ENCODE assay signal across 12 cellular contexts in genomic region chr11:65591939-65592814, GRCh38. TPM values are rescaled to one million over a fixed set of nuclear protein-coding genes. Genes with fewer than 3 reads are reported as not detected.
DNase-seq lines count a peak whose midpoint lies in the region; FAIRE-seq and TF ChIP-seq lines count a peak whose summit lies in the region.
"Had no signal": no experiment of that assay in that cellular context is flagged by ENCODE, and none has a peak within 500 bp of the region (broad histone marks: within the 10 kb centered on the region; RNA-seq: fewer than 3 reads in every experiment).

No MANE protein-coding gene starts in this region.

- CTCF ChIA-PET in H1 (lab: Charles Lee; ENCODE audit: partially characterized antibody), result interaction anchor here (0.9 to 14.5 kb wide), 13 partner anchors 8 to 175 kb away, joined by 3 to 227 read pairs (median 11); partner anchors contain the start of genes EHBP1L1, FAM89B, MAP3K11 and PCNX3

- H4K20me1 ChIP-seq in H1 (replicated peaks in 1 of 2; ENCODE audit: control insufficient read depth in 1 of 2, insufficient read depth in 2 of 2, low read length in 2 of 2) (peaks cover 0 to 2% of the 10 kb centered on the region in 2 experiments), keratinocyte (ENCODE audit: control insufficient read depth, extremely low read depth, insufficient read depth, low read length) (no peaks in the 10 kb centered on the region)

- peak overlapping the region; percentile 81 for H3K18ac ChIP-seq in H1 (ENCODE audit: extremely low read depth, low read length)

- WGBS in H1 (ENCODE audit: extremely low coverage in 1 of 2, insufficient coverage in 1 of 2, insufficient read length in 1 of 2, insufficient replicate concordance in 2 of 2, low coverage in 1 of 2, low lambda C conversion rate in 2 of 2, missing lambda C conversion rate in 1 of 2), 2 experiments, result 6% methylated on average over 59 of the region's 103 CpGs; no CpG with 5 or more reads in 1 of the 2 experiments

- no peaks in the 10 kb centered on the region for H3K79me2 ChIP-seq in H1 (ENCODE audit: control insufficient read depth in 1 of 2, insufficient read depth in 2 of 2, low read length in 2 of 2)
- H3K79me2 ChIP-seq in keratinocyte (ENCODE audit: control insufficient read depth, insufficient read depth, low read length), result no peaks in the 10 kb centered on the region

- H2AK5ac ChIP-seq in H1 (ENCODE audit: low read depth, low read length), result no peak overlapping the region

- H3K9ac ChIP-seq in ES-I3 (ENCODE audit: low read depth, low read length) (peak overlapping the region; percentile 57), H1 (replicated peaks in 1 of 4; ENCODE audit: extremely low read depth in 1 of 4, low read depth in 3 of 4, low read length in 3 of 4) (no peak overlapping the region; a peak in 1 of 7 replicates), keratinocyte (ENCODE audit: control insufficient read depth, extremely low read depth, insufficient read depth, low read length) (peak overlapping the region; percentile 37)

- no peak overlapping the region for H2BK120ac ChIP-seq in H1 (replicated peaks; ENCODE audit: low read depth, low read length)

- H3K4me3 ChIP-seq in H1 (ENCODE audit: extremely low read depth in 1 of 4, insufficient read depth in 2 of 4, low read depth in 3 of 4, low read length in 4 of 4), result peak overlapping the region; percentile 43 to 61 (median 50)
- H3K4me3 ChIP-seq in keratinocyte (ENCODE audit: control insufficient read depth in 2 of 3, extremely low read depth in 1 of 3, insufficient read depth in 2 of 3, low read depth in 1 of 3, low read length in 3 of 3), result peak overlapping the region in 2 of 3 experiments; percentile 18 to 34
- H3K4me3 ChIP-seq: BLaER1 treated with 17β-estradiol and CSF1 and Interleukin-3, amounts not matched to agents 10 nM and 100 nM; GM12878 had no signal

- H2BK20ac ChIP-seq in H1 (ENCODE audit: low read length), result no peak overlapping the region; the same call in 1 of the 2 replicates

- H4K8ac ChIP-seq in H1 (ENCODE audit: extremely low read depth, insufficient read depth, low read length), result peak overlapping the region; percentile 87

- peaks cover 9% of the 10 kb centered on the region; the same call in 1 of the 2 replicates for H3K23me2 ChIP-seq in H1 (ENCODE audit: low read depth, low read length)

- H2AFZ ChIP-seq in H1 (ENCODE audit: low read length) (0 out of 2 replicates have a peak overlapping the region, but pooled peaks have one; percentile 9), keratinocyte (ENCODE audit: control insufficient read depth, low read length) (no peak overlapping the region)

- no peaks in the 10 kb centered on the region for H3K79me1 ChIP-seq in H1 (ENCODE audit: low read depth, low read length)

- dilution Hi-C loops in keratinocyte (cut with MboI; ENCODE audit: extremely low pct_ligation_motif_present, low sequenced_read_pairs), result no loop called here

- TF ChIP-seq RAD21 in H1 (IDR thresholded peaks at IDR 0.05 in 1 of 2, conservative IDR thresholded peaks at IDR 0.05 in 1 of 2; ENCODE audit: low read depth in 2 of 2, low read length in 2 of 2), result peak in 1 of 2 experiments; percentile 30; a peak in 1 of 4 replicates

- H3K23ac ChIP-seq in H1 (ENCODE audit: insufficient read length), result no peak overlapping the region

- H3K4me1 ChIP-seq in ES-I3 (ENCODE audit: insufficient read depth, low read length), result peaks cover 17% of the 10 kb centered on the region; the same call in 1 of the 2 replicates
- peaks cover 3 to 19% (median 10%) of the 10 kb centered on the region in 4 experiments for H3K4me1 ChIP-seq in H1 (replicated peaks in 1 of 4; ENCODE audit: control insufficient read depth in 3 of 4, insufficient read depth in 4 of 4, low read length in 3 of 4)
- peaks cover 37% of the 10 kb centered on the region for H3K4me1 ChIP-seq in keratinocyte (ENCODE audit: control insufficient read depth, extremely low read depth, insufficient read depth, low read length)

- no peak overlapping the region for H3K14ac ChIP-seq in H1 (ENCODE audit: insufficient read length)

- H2BK15ac ChIP-seq in H1 (ENCODE audit: low read length), result no peak overlapping the region

- peak in 2 of 3 experiments; percentile 10 to 23; a peak in 2 of 4 replicates for TF ChIP-seq CTCF in H1 (IDR thresholded peaks at IDR 0.05; ENCODE audit: control extremely low read depth in 1 of 3, insufficient read depth in 1 of 3, low read depth in 1 of 3, low read length in 3 of 3)
- peak in 1 of 3 experiments; percentile 36 for TF ChIP-seq CTCF in keratinocyte (optimal IDR thresholded peaks at IDR 0.05 in 1 of 3, IDR thresholded peaks at IDR 0.05 in 1 of 3, conservative IDR thresholded peaks at IDR 0.05 in 1 of 3; ENCODE audit: extremely low read depth in 1 of 3, insufficient read depth in 2 of 3, low read length in 3 of 3)
- no peak for TF ChIP-seq CTCF in GM20000 (IDR thresholded peaks at IDR 0.05; ENCODE audit: extremely low read depth, missing control alignments)

- FAIRE-seq in H1 (lab: Jason Lieb, UNC) (no peak), keratinocyte (lab: Jason Lieb, UNC) (peak; percentile 5)
- FAIRE-seq: GM12878 had no signal

- H3K4me2 ChIP-seq in H1 (ENCODE audit: insufficient read depth in 1 of 2, low read depth in 2 of 2, low read length in 2 of 2), result peak overlapping the region; percentile 60 to 87
- H3K4me2 ChIP-seq in keratinocyte (ENCODE audit: control insufficient read depth, extremely low read depth, insufficient read depth, low read depth, low read length), result peak overlapping the region; percentile 62

- peak overlapping the region; percentile 66; the same call in 1 of the 2 replicates for H2BK5ac ChIP-seq in H1 (ENCODE audit: low read depth, low read length)

- H2BK12ac ChIP-seq in H1 (ENCODE audit: low read depth, low read length), result peak overlapping the region; percentile 12; the same call in 1 of the 2 replicates

- H3K27me3 ChIP-seq in H1 (replicated peaks in 1 of 4; ENCODE audit: control insufficient read depth in 3 of 4, extremely low read depth in 1 of 4, insufficient read depth in 3 of 4, low read length in 3 of 4), result peaks cover 8 to 27% (median 22%) of the 10 kb centered on the region in 4 experiments
- H3K27me3 ChIP-seq in keratinocyte (ENCODE audit: control insufficient read depth, extremely low read depth, insufficient read depth, low read length), result no peaks in the 10 kb centered on the region
- H3K27me3 ChIP-seq: BLaER1 treated with 17β-estradiol and CSF1 and Interleukin-3, amounts not matched to agents 10 nM and 100 nM had no signal

- H4K91ac ChIP-seq in H1 (replicated peaks; ENCODE audit: insufficient read length, low read length), result peak overlapping the region; percentile 74

- H3K9me3 ChIP-seq in ES-I3 (ENCODE audit: control insufficient read depth, insufficient read depth, low read length) (no peaks in the 10 kb centered on the region), H1 (ENCODE audit: insufficient read depth in 2 of 2, low read depth in 1 of 2, low read length in 1 of 2) (no peaks in the 10 kb centered on the region), keratinocyte (ENCODE audit: control insufficient read depth, low read depth, low read length) (no peaks in the 10 kb centered on the region)
- H3K9me3 ChIP-seq: BLaER1 treated with 17β-estradiol and CSF1 and Interleukin-3, amounts not matched to agents 10 nM and 100 nM had no signal

- DNase-seq in H1 (ENCODE audit: low read depth in 1 of 2, low spot score in 2 of 2) (no peak), keratinocyte (ENCODE audit: low read depth, low spot score) (no peak), renal cortical epithelial cell (ENCODE audit: low read depth) (peak; percentile 21), NCI-H2171 treated with DMSO at 0.1 percent for 48 hours (lab: John Stamatoyannopoulos, UW) (no peak), activated gamma-delta T cell (lab: John Stamatoyannopoulos, UW) (no peak), GM20000 (ENCODE audit: low spot score) (no peak)
- no peak for DNase-seq in stimulated activated CD4-positive, alpha-beta T cell treated with anti-CD3 and anti-CD28 coated beads, Interleukin-2, amount 100 ng/mL, for 48 hours
- DNase-seq: activated CD4-positive, alpha-beta T cell treated with anti-CD3 and anti-CD28 coated beads for 4 hours; NCI-H146 had no signal

- TF ChIP-seq POLR2A in H1 (IDR thresholded peaks at IDR 0.05; ENCODE audit: control extremely low read depth in 1 of 2, low read depth in 2 of 2, low read length in 2 of 2), result peak in 1 of 2 experiments; percentile 49; a peak in 2 of 3 replicates

- no peak overlapping the region for H4K5ac ChIP-seq in H1 (ENCODE audit: insufficient read length, low read depth, low read length)

- H3K56ac ChIP-seq in H1 (replicated peaks; ENCODE audit: insufficient read length, low read depth, low read length), result no peak overlapping the region

- H3K27ac ChIP-seq in H1 (ENCODE audit: low read depth, low read length), result no peak overlapping the region
- H3K27ac ChIP-seq in keratinocyte (ENCODE audit: control insufficient read depth, insufficient read depth, low read length), result peak overlapping the region; percentile 40
- H3K27ac ChIP-seq: BLaER1 treated with 17β-estradiol and CSF1 and Interleukin-3, amounts not matched to agents 10 nM and 100 nM had no signal

- H3K4ac ChIP-seq in H1 (replicated peaks; ENCODE audit: insufficient read length, low read depth, low read length), result peak overlapping the region; percentile 21

- POLR2A ChIA-PET in H1 (lab: Charles Lee; ENCODE audit: partially characterized antibody), result interaction anchor here (0.8 to 6.8 kb wide), 15 partner anchors 9 to 90 kb away, joined by 3 to 41 read pairs (median 6); partner anchors contain the start of genes EHBP1L1, FAM89B, MAP3K11 and PCNX3

- TF ChIP-seq EP300 in H1 (IDR thresholded peaks at IDR 0.05; ENCODE audit: borderline replicate concordance in 1 of 2, low read depth in 2 of 2, low read length in 2 of 2), result no peak

- H3K36me3 ChIP-seq in ES-I3 (ENCODE audit: insufficient read depth, low read length), result no peaks in the 10 kb centered on the region
- H3K36me3 ChIP-seq in H1 (ENCODE audit: control insufficient read depth in 2 of 4, insufficient read depth in 4 of 4, low read length in 3 of 4), result no peaks in the 10 kb centered on the region
- peaks cover 0 to 12% of the 10 kb centered on the region in 2 experiments for H3K36me3 ChIP-seq in keratinocyte (ENCODE audit: control insufficient read depth in 2 of 2, extremely low read depth in 1 of 2, insufficient read depth in 2 of 2, low read length in 2 of 2)

- no peaks in the 10 kb centered on the region for H3K9me1 ChIP-seq in keratinocyte (ENCODE audit: control insufficient read depth, extremely low read depth, insufficient read depth, low read length)

RNA-seq across cellular contexts. Expression of gene KCNK7, which starts 3.4 kb away (rescaled TPM):
- total RNA-seq in H1 (2021; fragmentation: NEBNext Ultra II Directional; extraction: Animal tissue kit (Norgen Biotek cat#: 25700)), result 0.42 and 1.0 TPM in 2 replicates
- polyA plus RNA-seq in H1 (2011; rRNA removed) (0.74 and 1.4 TPM in 2 replicates), keratinocyte (0.14 to 1.5 TPM (median 0.46 TPM) in 3 replicates)
- polyA plus RNA-seq in H1 (2011; cell fraction: cytosol; rRNA removed), result 0.71 TPM
- polyA plus RNA-seq in H1 (2011; cell fraction: nucleus; rRNA removed), result 1.4 TPM
- 0.32 to 1.1 TPM (median 0.65 TPM) in 3 of 4 replicates, not detected in the other for polyA plus RNA-seq in H1 (2012, experiment 1 of 2)
- not detected for polyA plus RNA-seq in H1 (2012, experiment 2 of 2)
- polyA plus RNA-seq in H1 (2013, experiment 1 of 2), result 0.18 TPM
- 0.24 TPM for polyA plus RNA-seq in H1 (2013, experiment 2 of 2)
- 0.19 and 0.71 TPM in 2 replicates for polyA minus RNA-seq in H1 (2011; rRNA and poly(A)+ RNA removed)
- not detected for polyA minus RNA-seq in H1 (2011; cell fraction: cytosol; rRNA and poly(A)+ RNA removed)
- 1.1 TPM for polyA minus RNA-seq in H1 (2011; cell fraction: nucleus; rRNA and poly(A)+ RNA removed)
- not detected for polyA plus RNA-seq in keratinocyte (2011; ENCODE audit: low read depth)
- polyA plus RNA-seq in keratinocyte (2011; cell fraction: cytosol; rRNA removed), result 0.18 and 0.19 TPM in 2 replicates
- 0.34 and 0.51 TPM in 2 replicates for polyA plus RNA-seq in keratinocyte (2011; cell fraction: nucleus; rRNA removed)
- polyA plus RNA-seq in keratinocyte (2012; ENCODE audit: low replicate concordance), result 0.63 and 0.75 TPM in 2 replicates
- polyA minus RNA-seq in keratinocyte, result 0.26 TPM in 1 of 3 replicates, not detected in the others
- not detected for polyA minus RNA-seq in keratinocyte (2011; cell fraction: cytosol; rRNA and poly(A)+ RNA removed)
- polyA minus RNA-seq in keratinocyte (2011; cell fraction: nucleus; rRNA and poly(A)+ RNA removed), result not detected in 2 replicates
- 0.20 TPM in 1 of 2 replicates, not detected in the other for total RNA-seq in renal cortical epithelial cell

RNA-seq across cellular contexts. Expression of gene EHBP1L1, which starts 16.3 kb away (rescaled TPM):
- total RNA-seq in H1 (2021; fragmentation: NEBNext Ultra II Directional; extraction: Animal tissue kit (Norgen Biotek cat#: 25700)), result 6.6 and 7.9 TPM in 2 replicates
- polyA plus RNA-seq in H1 (2011; rRNA removed), result 4.3 and 6.2 TPM in 2 replicates
- polyA plus RNA-seq in H1 (2011; cell fraction: cytosol; rRNA removed), result 7.3 TPM
- polyA plus RNA-seq in H1 (2011; cell fraction: nucleus; rRNA removed), result 21.8 TPM
- 4.6 to 6.7 TPM (median 5.1 TPM) in 4 replicates for polyA plus RNA-seq in H1 (2012, experiment 1 of 2)
- 1.2 TPM for polyA plus RNA-seq in H1 (2012, experiment 2 of 2)
- polyA plus RNA-seq in H1 (2013, experiment 1 of 2), result 6.2 TPM
- 5.6 TPM for polyA plus RNA-seq in H1 (2013, experiment 2 of 2)
- polyA minus RNA-seq in H1 (2011; rRNA and poly(A)+ RNA removed), result 1.8 and 1.9 TPM in 2 replicates
- 3.4 TPM for polyA minus RNA-seq in H1 (2011; cell fraction: cytosol; rRNA and poly(A)+ RNA removed)
- polyA minus RNA-seq in H1 (2011; cell fraction: nucleus; rRNA and poly(A)+ RNA removed), result 3.8 TPM
- 8.5 to 14.0 TPM (median 10.4 TPM) in 3 replicates for polyA plus RNA-seq in keratinocyte
- polyA plus RNA-seq in keratinocyte (2011; ENCODE audit: low read depth), result 28.9 TPM
- polyA plus RNA-seq in keratinocyte (2011; cell fraction: cytosol; rRNA removed), result 5.2 and 16.1 TPM in 2 replicates
- polyA plus RNA-seq in keratinocyte (2011; cell fraction: nucleus; rRNA removed), result 35.7 and 50.9 TPM in 2 replicates
- polyA plus RNA-seq in keratinocyte (2012; ENCODE audit: low replicate concordance), result 12.7 and 19.8 TPM in 2 replicates
- polyA minus RNA-seq in keratinocyte, result 9.8 to 25.0 TPM (median 16.6 TPM) in 3 replicates
- 36.8 TPM for polyA minus RNA-seq in keratinocyte (2011; cell fraction: cytosol; rRNA and poly(A)+ RNA removed)
- 21.4 and 21.5 TPM in 2 replicates for polyA minus RNA-seq in keratinocyte (2011; cell fraction: nucleus; rRNA and poly(A)+ RNA removed)
- 31.0 and 39.4 TPM in 2 replicates for total RNA-seq in renal cortical epithelial cell

RNA-seq across cellular contexts. Expression of gene FAM89B, which starts 19.8 kb away (rescaled TPM):
- total RNA-seq in H1 (2021; fragmentation: NEBNext Ultra II Directional; extraction: Animal tissue kit (Norgen Biotek cat#: 25700)), result 15.8 and 17.6 TPM in 2 replicates
- polyA plus RNA-seq in H1 (2011; rRNA removed) (32.4 and 39.2 TPM in 2 replicates), keratinocyte (11.5 to 37.6 TPM (median 13.5 TPM) in 3 replicates)
- polyA plus RNA-seq in H1 (2011; cell fraction: cytosol; rRNA removed), result 21.2 TPM
- 30.1 TPM for polyA plus RNA-seq in H1 (2011; cell fraction: nucleus; rRNA removed)
- polyA plus RNA-seq in H1 (2012, experiment 1 of 2), result 11.0 to 14.3 TPM (median 11.7 TPM) in 4 replicates
- 14.5 TPM for polyA plus RNA-seq in H1 (2012, experiment 2 of 2)
- polyA plus RNA-seq in H1 (2013, experiment 1 of 2), result 16.9 TPM
- 17.1 TPM for polyA plus RNA-seq in H1 (2013, experiment 2 of 2)
- 5.8 and 6.0 TPM in 2 replicates for polyA minus RNA-seq in H1 (2011; rRNA and poly(A)+ RNA removed)
- polyA minus RNA-seq in H1 (2011; cell fraction: cytosol; rRNA and poly(A)+ RNA removed), result 6.2 TPM
- 17.7 TPM for polyA minus RNA-seq in H1 (2011; cell fraction: nucleus; rRNA and poly(A)+ RNA removed)
- polyA plus RNA-seq in keratinocyte (2011; ENCODE audit: low read depth), result 1.3 TPM
- 18.0 and 37.6 TPM in 2 replicates for polyA plus RNA-seq in keratinocyte (2011; cell fraction: cytosol; rRNA removed)
- 8.8 and 17.8 TPM in 2 replicates for polyA plus RNA-seq in keratinocyte (2011; cell fraction: nucleus; rRNA removed)
- 17.0 and 20.6 TPM in 2 replicates for polyA plus RNA-seq in keratinocyte (2012; ENCODE audit: low replicate concordance)
- polyA minus RNA-seq in keratinocyte, result 8.9 to 33.5 TPM (median 20.7 TPM) in 3 replicates
- polyA minus RNA-seq in keratinocyte (2011; cell fraction: cytosol; rRNA and poly(A)+ RNA removed), result 30.5 TPM
- polyA minus RNA-seq in keratinocyte (2011; cell fraction: nucleus; rRNA and poly(A)+ RNA removed), result 2.1 and 9.4 TPM in 2 replicates
- total RNA-seq in renal cortical epithelial cell, result 10.1 and 14.8 TPM in 2 replicates

RNA-seq across cellular contexts. Expression of gene MAP3K11, which starts 21.8 kb away (rescaled TPM):
- total RNA-seq in H1 (2021; fragmentation: NEBNext Ultra II Directional; extraction: Animal tissue kit (Norgen Biotek cat#: 25700)), result 44.6 and 48.4 TPM in 2 replicates
- 30.3 and 45.8 TPM in 2 replicates for polyA plus RNA-seq in H1 (2011; rRNA removed)
- polyA plus RNA-seq in H1 (2011; cell fraction: cytosol; rRNA removed), result 27.4 TPM
- 44.3 TPM for polyA plus RNA-seq in H1 (2011; cell fraction: nucleus; rRNA removed)
- polyA plus RNA-seq in H1 (2012, experiment 1 of 2), result 33.6 to 39.5 TPM (median 37.5 TPM) in 4 replicates
- 31.2 TPM for polyA plus RNA-seq in H1 (2012, experiment 2 of 2)
- polyA plus RNA-seq in H1 (2013, experiment 1 of 2), result 28.0 TPM
- polyA plus RNA-seq in H1 (2013, experiment 2 of 2), result 25.0 TPM
- 17.7 and 26.1 TPM in 2 replicates for polyA minus RNA-seq in H1 (2011; rRNA and poly(A)+ RNA removed)
- 28.2 TPM for polyA minus RNA-seq in H1 (2011; cell fraction: cytosol; rRNA and poly(A)+ RNA removed)
- polyA minus RNA-seq in H1 (2011; cell fraction: nucleus; rRNA and poly(A)+ RNA removed), result 39.8 TPM
- 13.6 to 18.8 TPM (median 17.5 TPM) in 3 replicates for polyA plus RNA-seq in keratinocyte
- polyA plus RNA-seq in keratinocyte (2011; ENCODE audit: low read depth), result 16.5 TPM
- 13.9 and 26.8 TPM in 2 replicates for polyA plus RNA-seq in keratinocyte (2011; cell fraction: cytosol; rRNA removed)
- polyA plus RNA-seq in keratinocyte (2011; cell fraction: nucleus; rRNA removed), result 16.8 and 28.6 TPM in 2 replicates
- 19.2 and 29.1 TPM in 2 replicates for polyA plus RNA-seq in keratinocyte (2012; ENCODE audit: low replicate concordance)
- 19.5 to 32.4 TPM (median 32.4 TPM) in 3 replicates for polyA minus RNA-seq in keratinocyte
- 34.0 TPM for polyA minus RNA-seq in keratinocyte (2011; cell fraction: cytosol; rRNA and poly(A)+ RNA removed)
- 16.4 and 21.2 TPM in 2 replicates for polyA minus RNA-seq in keratinocyte (2011; cell fraction: nucleus; rRNA and poly(A)+ RNA removed)
- 27.1 and 43.3 TPM in 2 replicates for total RNA-seq in renal cortical epithelial cell

RNA-seq across cellular contexts. Expression of gene ZNRD2, which starts 21.9 kb away (rescaled TPM):
- total RNA-seq in H1 (2021; fragmentation: NEBNext Ultra II Directional; extraction: Animal tissue kit (Norgen Biotek cat#: 25700)), result 53.4 and 56.1 TPM in 2 replicates
- polyA plus RNA-seq in H1 (2011; rRNA removed) (125 and 148 TPM in 2 replicates), keratinocyte (33.6 to 48.5 TPM (median 47.5 TPM) in 3 replicates)
- 91.1 TPM for polyA plus RNA-seq in H1 (2011; cell fraction: cytosol; rRNA removed)
- polyA plus RNA-seq in H1 (2011; cell fraction: nucleus; rRNA removed), result 91.2 TPM
- polyA plus RNA-seq in H1 (2012, experiment 1 of 2), result 84.9 to 91.1 TPM (median 88.1 TPM) in 4 replicates
- polyA plus RNA-seq in H1 (2012, experiment 2 of 2), result 128 TPM
- 85.3 TPM for polyA plus RNA-seq in H1 (2013, experiment 1 of 2)
- polyA plus RNA-seq in H1 (2013, experiment 2 of 2), result 89.8 TPM
- 11.7 and 17.5 TPM in 2 replicates for polyA minus RNA-seq in H1 (2011; rRNA and poly(A)+ RNA removed)
- 25.8 TPM for polyA minus RNA-seq in H1 (2011; cell fraction: cytosol; rRNA and poly(A)+ RNA removed)
- 52.9 TPM for polyA minus RNA-seq in H1 (2011; cell fraction: nucleus; rRNA and poly(A)+ RNA removed)
- 9.1 TPM for polyA plus RNA-seq in keratinocyte (2011; ENCODE audit: low read depth)
- 29.1 and 56.1 TPM in 2 replicates for polyA plus RNA-seq in keratinocyte (2011; cell fraction: cytosol; rRNA removed)
- 34.2 and 37.8 TPM in 2 replicates for polyA plus RNA-seq in keratinocyte (2011; cell fraction: nucleus; rRNA removed)
- polyA plus RNA-seq in keratinocyte (2012; ENCODE audit: low replicate concordance), result 47.2 and 82.7 TPM in 2 replicates
- polyA minus RNA-seq in keratinocyte, result 8.8 to 35.2 TPM (median 10.5 TPM) in 3 replicates
- polyA minus RNA-seq in keratinocyte (2011; cell fraction: cytosol; rRNA and poly(A)+ RNA removed), result 33.8 TPM
- 12.9 and 16.0 TPM in 2 replicates for polyA minus RNA-seq in keratinocyte (2011; cell fraction: nucleus; rRNA and poly(A)+ RNA removed)
- 33.8 and 53.1 TPM in 2 replicates for total RNA-seq in renal cortical epithelial cell

Comparison
In these comparisons a context has a peak if more than half of its experiments do, and no peak if none do; other contexts are left out.
1. H3K9ac ChIP-seq: peak in ES-I3 (single experiment) and keratinocyte (single experiment); none in H1 (0 of 4).